ENCODE assay signal across 27 cellular contexts in the genomic region with DNA sequence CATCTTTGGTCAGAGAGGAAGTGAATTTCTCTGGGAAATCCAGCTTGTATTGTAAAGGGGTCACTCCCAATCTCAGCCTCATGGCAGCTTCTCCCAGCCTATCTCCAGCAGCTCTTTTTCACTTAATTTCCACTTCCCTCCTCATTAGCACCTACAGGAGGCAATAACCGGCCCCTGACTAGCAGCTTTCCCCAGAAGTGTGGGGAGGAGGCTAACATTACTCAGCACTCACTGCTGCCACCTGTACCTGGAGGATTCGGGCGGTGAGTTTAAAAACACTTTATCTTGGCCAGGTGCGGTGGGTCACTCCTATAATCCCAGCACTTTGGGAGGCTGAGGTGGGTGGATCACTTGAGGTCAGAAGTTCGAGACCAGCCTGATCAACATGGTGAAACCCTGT. TPM values are rescaled to one million over a fixed set of nuclear protein-coding genes. Genes with fewer than 3 reads are reported as not detected.
A peak's percentile ranks its signal among the peaks of the same experiment; 100 is the strongest.
DNase-seq lines count a peak whose midpoint lies in the region; ATAC-seq, FAIRE-seq and TF ChIP-seq lines count a peak whose summit lies in the region.
"Had no signal": no experiment of that assay in that cellular context is flagged by ENCODE, and none has a peak within 500 bp of the region (broad histone marks: within the 10 kb centered on the region; RNA-seq: fewer than 3 reads in every experiment).

No MANE protein-coding gene starts in this region.

- H3K23ac ChIP-seq in H1 (ENCODE audit: insufficient read length) = no peak overlapping the region

- H3K18ac ChIP-seq in H1 (ENCODE audit: extremely low read depth, low read length) = no peak overlapping the region

- no peak overlapping the region for H4K5ac ChIP-seq in H1 (ENCODE audit: insufficient read length, low read depth, low read length)

- H2BK15ac ChIP-seq in H1 (ENCODE audit: low read length) = no peak overlapping the region

- peak; percentile 5 for ATAC-seq in GM23338
- no peak for ATAC-seq in aorta (ENCODE audit: low FRiP score)
- no peak for ATAC-seq in GM18870 (IDR thresholded peaks at IDR 0.05; ENCODE audit: unreplicated experiment)
- ATAC-seq: A549, Right ventricle myocardium inferior, SK-N-SH treated with all-trans-retinoic acid at 6 μM for 48 hours had no signal

- peaks cover 2% of the 10 kb centered on the region; the same call in 1 of the 2 replicates for H3K36me3 ChIP-seq in GM23338 (ENCODE audit: insufficient read depth)
- H3K36me3 ChIP-seq in H1 (ENCODE audit: control insufficient read depth in 2 of 4, insufficient read depth in 4 of 4, low read length in 3 of 4) = no peaks in the 10 kb centered on the region; a peak in 1 of 8 replicates
- H3K36me3 ChIP-seq in aorta (ENCODE audit: control insufficient read depth in 1 of 2, insufficient read depth in 2 of 2, low read length in 1 of 2) = no peaks in the 10 kb centered on the region
- H3K36me3 ChIP-seq: HAP-1, SJCRH30 had no signal

- H3K9ac ChIP-seq in H1 (replicated peaks in 1 of 4; ENCODE audit: extremely low read depth in 1 of 4, low read depth in 3 of 4, low read length in 3 of 4) = no peak overlapping the region
- H3K9ac ChIP-seq: BLaER1 treated with 17β-estradiol and CSF1 and Interleukin-3, amounts not matched to agents 10 nM and 100 nM; KMS-11 had no signal

- H2AFZ ChIP-seq in GM23338 = no peak overlapping the region
- no peak overlapping the region for H2AFZ ChIP-seq in H1 (ENCODE audit: low read length)

- H2AK5ac ChIP-seq in H1 (ENCODE audit: low read depth, low read length) = no peak overlapping the region

- H3K14ac ChIP-seq in H1 (ENCODE audit: insufficient read length) = no peak overlapping the region

- H3K79me2 ChIP-seq in GM23338 (replicated peaks; ENCODE audit: insufficient read depth) = peaks cover 60% of the 10 kb centered on the region
- H3K79me2 ChIP-seq in H1 (ENCODE audit: control insufficient read depth in 1 of 2, insufficient read depth in 2 of 2, low read length in 2 of 2) = no peaks in the 10 kb centered on the region

- no peak overlapping the region for H3K4me2 ChIP-seq in GM23338
- H3K4me2 ChIP-seq in H1 (ENCODE audit: insufficient read depth in 1 of 2, low read depth in 2 of 2, low read length in 2 of 2) = no peak overlapping the region
- H3K4me2 ChIP-seq: A549; BLaER1 treated with 17β-estradiol and CSF1 and Interleukin-3, amounts not matched to agents 10 nM and 100 nM; KMS-11 had no signal

- no peak overlapping the region for H3K27ac ChIP-seq in GM23338 (ENCODE audit: low read depth)
- no peak overlapping the region for H3K27ac ChIP-seq in H1 (ENCODE audit: low read depth, low read length)
- H3K27ac ChIP-seq in aorta (ENCODE audit: low read depth in 1 of 2, low read length in 2 of 2) = no peak overlapping the region
- H3K27ac ChIP-seq: A549; BLaER1 treated with 17β-estradiol and CSF1 and Interleukin-3, amounts not matched to agents 10 nM and 100 nM; KMS-11; SJCRH30 had no signal

- H3K4me1 ChIP-seq in GM23338 (ENCODE audit: insufficient read depth) (peaks cover 28% of the 10 kb centered on the region), H1 (replicated peaks in 1 of 4; ENCODE audit: control insufficient read depth in 3 of 4, insufficient read depth in 4 of 4, low read length in 3 of 4) (peaks cover under 1 to 16% (median 14%) of the 10 kb centered on the region in 4 experiments), aorta (ENCODE audit: control insufficient read depth in 1 of 2, insufficient read depth in 2 of 2, low read length in 2 of 2) (peaks cover 0 to 3% of the 10 kb centered on the region in 2 donors)
- H3K4me1 ChIP-seq: A549, HAP-1, SJCRH30 had no signal

- no peak overlapping the region for H4K91ac ChIP-seq in H1 (replicated peaks; ENCODE audit: insufficient read length, low read length)

- TF ChIP-seq RAD21 in H1 (IDR thresholded peaks at IDR 0.05 in 1 of 2, conservative IDR thresholded peaks at IDR 0.05 in 1 of 2; ENCODE audit: low read depth in 2 of 2, low read length in 2 of 2) = peak in 1 of 2 experiments; percentile 19; a peak in 1 of 4 replicates

- H3K27me3 Mint-ChIP-seq in GM23338 (ENCODE audit: insufficient read depth, low read depth, poor library complexity) (peaks cover 48% of the 10 kb centered on the region), MCF 10A (ENCODE audit: insufficient read depth, unreplicated experiment) (peaks cover 13% of the 10 kb centered on the region)

- no peak overlapping the region for H2BK12ac ChIP-seq in H1 (ENCODE audit: low read depth, low read length)

- H3K27me3 ChIP-seq in GM23338 (ENCODE audit: insufficient read depth) = peaks cover 22% of the 10 kb centered on the region
- peaks cover 18 to 39% (median 38%) of the 10 kb centered on the region in 4 experiments for H3K27me3 ChIP-seq in H1 (replicated peaks in 1 of 4; ENCODE audit: control insufficient read depth in 3 of 4, extremely low read depth in 1 of 4, insufficient read depth in 3 of 4, low read length in 3 of 4)
- no peaks in the 10 kb centered on the region for H3K27me3 ChIP-seq in aorta (ENCODE audit: control insufficient read depth in 1 of 2, insufficient read depth in 2 of 2, low read length in 1 of 2)
- H3K27me3 ChIP-seq: SJCRH30 had no signal

- WGBS in H1 (ENCODE audit: extremely low coverage in 1 of 2, insufficient coverage in 1 of 2, insufficient read length in 1 of 2, insufficient replicate concordance in 2 of 2, low coverage in 1 of 2, low lambda C conversion rate in 2 of 2, missing lambda C conversion rate in 1 of 2), 2 experiments = 57% methylated on average over 5 of the region's 5 CpGs; no CpG with 5 or more reads in 1 of the 2 experiments
- WGBS in aorta, 2 donors = 88 to 94% methylated on average over 5 of the region's 5 CpGs

- TF ChIP-seq POLR2A in H1 (IDR thresholded peaks at IDR 0.05; ENCODE audit: control extremely low read depth in 1 of 2, low read depth in 2 of 2, low read length in 2 of 2) = no peak

- no peak overlapping the region for H2BK20ac ChIP-seq in H1 (ENCODE audit: low read length)

- peaks cover 15% of the 10 kb centered on the region; the same call in 1 of the 2 replicates for H3K23me2 ChIP-seq in H1 (ENCODE audit: low read depth, low read length)

- POLR2A ChIA-PET in H1 (lab: Charles Lee; ENCODE audit: partially characterized antibody) (interaction anchor here (0.6 to 3.1 kb wide), 10 partner anchors 10 to 335 kb away, joined by 3 to 14 read pairs (median 4); no protein-coding TSS in a partner anchor), MCF 10A (lab: Yijun Ruan, JAX) (interaction anchor here (0.6 to 1.9 kb wide), 3 partner anchors 13 to 1607 kb away, joined by 3 to 6 read pairs (median 3); no protein-coding TSS in a partner anchor)

- peak; percentile 75 for DNase-seq in GM23338 (ENCODE audit: low spot score)
- peak; percentile 22 for DNase-seq in HT-29 (ENCODE audit: low spot score)
- DNase-seq in H1 (ENCODE audit: low read depth in 1 of 2, low spot score in 2 of 2) = no peak
- peak; percentile 26 for DNase-seq in mesenteric fat pad (ENCODE audit: low spot score)
- DNase-seq in MCF 10A (ENCODE audit: unreplicated experiment) = no peak
- DNase-seq in aorta = no peak
- DNase-seq: AML-193; CD4-positive, alpha-beta T cell; IMR-90; NCI-H1048; NCI-H1417 treated with DMSO at 0.1 percent for 48 hours; NCI-H1694 treated with DMSO at 0.1 percent for 48 hours; NCI-H2081; NCI-H2227 treated with DMSO at 0.1 percent for 48 hours; NCI-H510A treated with DMSO at 0.1 percent for 48 hours; NCI-H748 treated with DMSO at 0.1 percent for 48 hours; SJCRH30 had no signal

- H3K36me3 Mint-ChIP-seq in GM23338 (ENCODE audit: low read depth) (peaks cover 8% of the 10 kb centered on the region; the same call in 2 of the 3 replicates), MCF 10A (ENCODE audit: insufficient read depth, unreplicated experiment) (no peaks in the 10 kb centered on the region)

- H3K9me3 Mint-ChIP-seq in GM23338 (no peaks in the 10 kb centered on the region; the same call in 2 of the 3 replicates), MCF 10A (ENCODE audit: unreplicated experiment) (no peaks in the 10 kb centered on the region)
- H3K9me3 Mint-ChIP-seq: CD4-positive, alpha-beta T cell had no signal

- H4K20me1 ChIP-seq in GM23338 (replicated peaks; ENCODE audit: insufficient read depth) (peaks cover 17% of the 10 kb centered on the region; the same call in 1 of the 2 replicates), H1 (replicated peaks in 1 of 2; ENCODE audit: control insufficient read depth in 1 of 2, insufficient read depth in 2 of 2, low read length in 2 of 2) (peaks cover 2 to 17% of the 10 kb centered on the region in 2 experiments)

- H3K56ac ChIP-seq in H1 (replicated peaks; ENCODE audit: insufficient read length, low read depth, low read length) = no peak overlapping the region

- H3K27ac Mint-ChIP-seq in GM23338 = no peak overlapping the region
- H3K27ac Mint-ChIP-seq in MCF 10A (ENCODE audit: low read depth, unreplicated experiment) = no peak overlapping the region
- H3K27ac Mint-ChIP-seq: CD4-positive, alpha-beta T cell had no signal

- intact Hi-C loops in MCF 10A (cut with micrococcal nuclease) = no loop called here
- intact Hi-C loops in aorta (cut with DNase I) = no loop called here

- TF ChIP-seq EP300 in H1 (IDR thresholded peaks at IDR 0.05; ENCODE audit: borderline replicate concordance in 1 of 2, low read depth in 2 of 2, low read length in 2 of 2) = no peak

- CTCF ChIA-PET in H1 (lab: Charles Lee; ENCODE audit: partially characterized antibody) (interaction anchor here (0.7 to 9.2 kb wide), 15 partner anchors 9 to 214 kb away, joined by 3 to 67 read pairs (median 5); no protein-coding TSS in a partner anchor), MCF 10A (lab: Yijun Ruan, JAX) (no interaction called here)

- no peak overlapping the region for H3K4me3 ChIP-seq in GM23338
- no peak overlapping the region for H3K4me3 ChIP-seq in H1 (ENCODE audit: extremely low read depth in 1 of 4, insufficient read depth in 2 of 4, low read depth in 3 of 4, low read length in 4 of 4)
- H3K4me3 ChIP-seq in aorta (ENCODE audit: low read length in 2 of 2) = no peak overlapping the region
- H3K4me3 ChIP-seq: A549; BLaER1 treated with 17β-estradiol and CSF1 and Interleukin-3, amounts not matched to agents 10 nM and 100 nM; HAP-1; SJCRH30 had no signal

- no TSS peak for BruUV-seq in MCF 10A (replicated peaks; lab: Mats Ljungman, UMichigan)

- FAIRE-seq in H1 (lab: Jason Lieb, UNC) = no peak
- FAIRE-seq: A549, D721Med, RCC 7860 had no signal

- H3K4me1 Mint-ChIP-seq in GM23338 (peaks cover 34% of the 10 kb centered on the region), MCF 10A (ENCODE audit: insufficient read depth, unreplicated experiment) (no peaks in the 10 kb centered on the region)

- H2BK5ac ChIP-seq in H1 (ENCODE audit: low read depth, low read length) = no peak overlapping the region

- no peak overlapping the region for H3K4ac ChIP-seq in H1 (replicated peaks; ENCODE audit: insufficient read length, low read depth, low read length)

- H2BK120ac ChIP-seq in H1 (replicated peaks; ENCODE audit: low read depth, low read length) = no peak overlapping the region

- TF ChIP-seq CTCF in GM23338 (conservative IDR thresholded peaks at IDR 0.05; ENCODE audit: low read depth in 2 of 2) = peak; percentile 27 to 53; a peak in 2 of 4 replicates
- peak; percentile 17 to 21 (median 21); a peak in 3 of 4 replicates for TF ChIP-seq CTCF in H1 (IDR thresholded peaks at IDR 0.05; ENCODE audit: control extremely low read depth in 1 of 3, insufficient read depth in 1 of 3, low read depth in 1 of 3, low read length in 3 of 3)
- TF ChIP-seq CTCF in MCF 10A (IDR thresholded peaks at IDR 0.05; ENCODE audit: unreplicated experiment) = no peak

- peaks cover 15% of the 10 kb centered on the region for H3F3A ChIP-seq in GM23338 (replicated peaks; ENCODE audit: low read depth)

- H3K9me3 ChIP-seq in H1 (ENCODE audit: insufficient read depth in 2 of 2, low read depth in 1 of 2, low read length in 1 of 2) (no peaks in the 10 kb centered on the region), aorta (ENCODE audit: control insufficient read depth, low read length) (no peaks in the 10 kb centered on the region)
- H3K9me3 ChIP-seq: A549, HAP-1, SJCRH30 had no signal

- H3K79me1 ChIP-seq in H1 (ENCODE audit: low read depth, low read length) = no peaks in the 10 kb centered on the region; the same call in 1 of the 2 replicates

- H3K9me2 ChIP-seq in GM23338 (ENCODE audit: insufficient read depth) = no peaks in the 10 kb centered on the region

- no peak overlapping the region; the same call in 1 of the 2 replicates for H4K8ac ChIP-seq in H1 (ENCODE audit: extremely low read depth, insufficient read depth, low read length)

- H3K4me3 Mint-ChIP-seq in GM23338 (no peak overlapping the region), MCF 10A (ENCODE audit: unreplicated experiment) (no peak overlapping the region)
- H3K4me3 Mint-ChIP-seq: CD4-positive, alpha-beta T cell had no signal

RNA-seq across cellular contexts. Expression of gene NODAL, which starts 3.8 kb away (rescaled TPM):
- total RNA-seq in GM23338 (2014; rRNA removed; shearing (Covaris generic)) = 28.4 and 29.9 TPM in 2 replicates
- 11.2 and 12.0 TPM in 2 replicates for polyA plus RNA-seq in GM23338 (2016; fragmentation: Nextera tagmentation; extraction: Ambion mirVana)
- not detected in 2 replicates for total RNA-seq in HT-29 (2014; rRNA removed; shearing (Covaris generic))
- 6.3 and 7.3 TPM in 2 replicates for total RNA-seq in H1 (2021; fragmentation: NEBNext Ultra II Directional; extraction: Animal tissue kit (Norgen Biotek cat#: 25700))
- 2.0 and 5.0 TPM in 2 replicates for polyA plus RNA-seq in H1 (2011; rRNA removed)
- polyA plus RNA-seq in H1 (2011; cell fraction: cytosol; rRNA removed) = 4.8 TPM
- polyA plus RNA-seq in H1 (2011; cell fraction: nucleus; rRNA removed) = 3.7 TPM
- polyA plus RNA-seq in H1 (2012, experiment 1 of 2) = 2.3 to 2.6 TPM (median 2.5 TPM) in 4 replicates
- polyA plus RNA-seq in H1 (2012, experiment 2 of 2) = 2.1 TPM
- polyA plus RNA-seq in H1 (2013, experiment 1 of 2) = 25.4 TPM
- polyA plus RNA-seq in H1 (2013, experiment 2 of 2) = 29.4 TPM
- polyA minus RNA-seq in H1 (2011; rRNA and poly(A)+ RNA removed) = 2.7 and 6.4 TPM in 2 replicates
- 2.6 TPM for polyA minus RNA-seq in H1 (2011; cell fraction: cytosol; rRNA and poly(A)+ RNA removed)
- 1.2 TPM for polyA minus RNA-seq in H1 (2011; cell fraction: nucleus; rRNA and poly(A)+ RNA removed)
- total RNA-seq in mesenteric fat pad = not detected
- not detected in 2 replicates for total RNA-seq in MCF 10A (2022)
- not detected for total RNA-seq in aorta
- polyA plus RNA-seq in aorta = under 1 TPM in 1 of 2 donors, not detected in 1; 0.13 TPM
- total RNA-seq: CD4-positive, alpha-beta T cell; G401; IMR-90; Right ventricle myocardium inferior; SJCRH30 had no signal
- polyA plus RNA-seq: A549, IMR-90 had no signal

RNA-seq across cellular contexts. Expression of gene EIF4EBP2, which starts 33.8 kb away (rescaled TPM):
- 131 and 138 TPM in 2 replicates for total RNA-seq in GM23338 (2014; rRNA removed; shearing (Covaris generic))
- polyA plus RNA-seq in GM23338 (2016; fragmentation: Nextera tagmentation; extraction: Ambion mirVana) (40.5 and 42.0 TPM in 2 replicates), H1 (2011; rRNA removed) (39.8 and 55.3 TPM in 2 replicates), aorta (10 to 100 TPM; 27.6 to 39.2 TPM)
- 15.8 and 17.7 TPM in 2 replicates for total RNA-seq in HT-29 (2014; rRNA removed; shearing (Covaris generic))
- 138 and 144 TPM in 2 replicates for total RNA-seq in H1 (2021; fragmentation: NEBNext Ultra II Directional; extraction: Animal tissue kit (Norgen Biotek cat#: 25700))
- 52.3 TPM for polyA plus RNA-seq in H1 (2011; cell fraction: cytosol; rRNA removed)
- polyA plus RNA-seq in H1 (2011; cell fraction: nucleus; rRNA removed) = 21.0 TPM
- polyA plus RNA-seq in H1 (2012, experiment 1 of 2) = 53.7 to 103 TPM (median 70.1 TPM) in 4 replicates
- polyA plus RNA-seq in H1 (2012, experiment 2 of 2) = 48.9 TPM
- polyA plus RNA-seq in H1 (2013, experiment 1 of 2) = 91.9 TPM
- 93.4 TPM for polyA plus RNA-seq in H1 (2013, experiment 2 of 2)
- 97.9 and 109 TPM in 2 replicates for polyA minus RNA-seq in H1 (2011; rRNA and poly(A)+ RNA removed)
- polyA minus RNA-seq in H1 (2011; cell fraction: cytosol; rRNA and poly(A)+ RNA removed) = 67.6 TPM
- polyA minus RNA-seq in H1 (2011; cell fraction: nucleus; rRNA and poly(A)+ RNA removed) = 38.6 TPM
- total RNA-seq in mesenteric fat pad (137 TPM), MCF 10A (2022) (21.2 and 26.1 TPM in 2 replicates), aorta (10 to 100 TPM; 50.4 to 60.5 TPM)

RNA-seq across cellular contexts. Expression of gene PALD1, which starts 40.8 kb away (rescaled TPM):
- total RNA-seq in GM23338 (2014; rRNA removed; shearing (Covaris generic)) = 48.7 and 58.2 TPM in 2 replicates
- polyA plus RNA-seq in GM23338 (2016; fragmentation: Nextera tagmentation; extraction: Ambion mirVana) (11.1 and 11.9 TPM in 2 replicates), H1 (2011; rRNA removed) (13.3 and 23.2 TPM in 2 replicates), aorta (1 to 10 TPM; 3.9 to 5.7 TPM)
- 23.9 and 25.5 TPM in 2 replicates for total RNA-seq in HT-29 (2014; rRNA removed; shearing (Covaris generic))
- total RNA-seq in H1 (2021; fragmentation: NEBNext Ultra II Directional; extraction: Animal tissue kit (Norgen Biotek cat#: 25700)) = 31.8 and 32.8 TPM in 2 replicates
- 20.2 TPM for polyA plus RNA-seq in H1 (2011; cell fraction: cytosol; rRNA removed)
- 40.0 TPM for polyA plus RNA-seq in H1 (2011; cell fraction: nucleus; rRNA removed)
- polyA plus RNA-seq in H1 (2012, experiment 1 of 2) = 16.7 to 24.5 TPM (median 21.7 TPM) in 4 replicates
- 17.2 TPM for polyA plus RNA-seq in H1 (2012, experiment 2 of 2)
- 14.7 TPM for polyA plus RNA-seq in H1 (2013, experiment 1 of 2)
- 15.6 TPM for polyA plus RNA-seq in H1 (2013, experiment 2 of 2)
- 15.4 and 21.3 TPM in 2 replicates for polyA minus RNA-seq in H1 (2011; rRNA and poly(A)+ RNA removed)
- 16.5 TPM for polyA minus RNA-seq in H1 (2011; cell fraction: cytosol; rRNA and poly(A)+ RNA removed)
- 13.8 TPM for polyA minus RNA-seq in H1 (2011; cell fraction: nucleus; rRNA and poly(A)+ RNA removed)
- total RNA-seq in mesenteric fat pad (7.6 TPM), MCF 10A (2022) (0.12 TPM in 1 of 2 replicates, not detected in the other), aorta (10 to 100 TPM; 10.7 to 11.5 TPM)

RNA-seq across cellular contexts. Expression of gene LRRC20, which starts 55.3 kb away (rescaled TPM):
- total RNA-seq in GM23338 (2014; rRNA removed; shearing (Covaris generic)) = 43.3 and 43.9 TPM in 2 replicates
- polyA plus RNA-seq in GM23338 (2016; fragmentation: Nextera tagmentation; extraction: Ambion mirVana) (5.9 and 7.1 TPM in 2 replicates), H1 (2011; rRNA removed) (44.5 and 60.2 TPM in 2 replicates), aorta (1 to 10 TPM; 3.8 to 4.0 TPM)
- 36.0 and 40.7 TPM in 2 replicates for total RNA-seq in HT-29 (2014; rRNA removed; shearing (Covaris generic))
- total RNA-seq in H1 (2021; fragmentation: NEBNext Ultra II Directional; extraction: Animal tissue kit (Norgen Biotek cat#: 25700)) = 25.2 and 27.1 TPM in 2 replicates
- polyA plus RNA-seq in H1 (2011; cell fraction: cytosol; rRNA removed) = 53.4 TPM
- 53.4 TPM for polyA plus RNA-seq in H1 (2011; cell fraction: nucleus; rRNA removed)
- 16.3 to 31.8 TPM (median 25.4 TPM) in 4 replicates for polyA plus RNA-seq in H1 (2012, experiment 1 of 2)
- polyA plus RNA-seq in H1 (2012, experiment 2 of 2) = 30.6 TPM
- 20.2 TPM for polyA plus RNA-seq in H1 (2013, experiment 1 of 2)
- polyA plus RNA-seq in H1 (2013, experiment 2 of 2) = 21.7 TPM
- 40.6 and 44.5 TPM in 2 replicates for polyA minus RNA-seq in H1 (2011; rRNA and poly(A)+ RNA removed)
- polyA minus RNA-seq in H1 (2011; cell fraction: cytosol; rRNA and poly(A)+ RNA removed) = 12.9 TPM
- 17.2 TPM for polyA minus RNA-seq in H1 (2011; cell fraction: nucleus; rRNA and poly(A)+ RNA removed)
- total RNA-seq in mesenteric fat pad (1.9 TPM), MCF 10A (2022) (1.1 and 1.5 TPM in 2 replicates), aorta (1 to 10 TPM; 1.9 to 5.6 TPM)

Comparison
In these comparisons a context has a peak if more than half of its experiments do, and no peak if none do; other contexts are left out.
1. DNase-seq: peak in GM23338 (single experiment), HT-29 (single experiment) and mesenteric fat pad (single experiment); none in H1 (0 of 2), MCF 10A (single experiment) and aorta (0 of 2).